In the genomic region with DNA sequence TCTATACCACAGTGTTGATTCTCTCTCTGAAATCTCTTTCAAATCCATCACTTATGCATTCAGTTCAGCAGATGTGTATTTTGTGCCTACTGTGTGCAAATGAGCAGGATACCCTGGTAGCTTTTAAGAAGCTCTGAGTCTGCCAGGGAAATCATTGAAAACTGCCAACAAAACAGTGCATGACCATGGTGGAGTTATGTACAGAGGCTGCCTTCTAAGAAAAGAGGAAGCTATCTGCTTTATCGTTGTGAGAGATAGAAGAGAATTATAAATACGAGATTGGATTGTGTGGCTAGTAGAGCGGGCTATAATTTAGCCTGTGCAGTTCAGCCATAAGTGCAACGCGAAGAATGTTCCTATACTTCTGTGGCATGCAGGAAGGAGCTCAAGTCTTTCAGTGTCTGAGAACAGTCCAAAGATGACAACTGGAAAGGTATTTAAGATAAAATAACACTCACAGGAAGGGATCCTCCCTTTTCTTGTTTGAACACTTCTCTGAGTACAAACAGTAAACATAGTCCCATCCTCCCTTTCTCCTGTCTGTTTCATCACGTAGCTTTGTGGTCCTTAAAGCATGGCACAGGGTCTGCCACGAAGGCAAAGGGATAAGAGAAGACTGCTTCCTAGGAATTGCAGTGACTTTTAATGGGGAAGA, we compare ENCODE assay signal across 11 cellular contexts. TPM values are rescaled to one million over a fixed set of nuclear protein-coding genes. Genes with fewer than 3 reads are reported as not detected.
DNase-seq lines count a peak whose midpoint lies in the region; ATAC-seq, FAIRE-seq and TF ChIP-seq lines count a peak whose summit lies in the region.
"Had no signal": no experiment of that assay in that cellular context is flagged by ENCODE, and none has a peak within 500 bp of the region (broad histone marks: within the 10 kb centered on the region; RNA-seq: fewer than 3 reads in every experiment).

No MANE protein-coding gene starts in this region.

- H3K4me2 ChIP-seq in Loucy (ENCODE audit: low read depth, low read length, poor library complexity, severe bottlenecking), result peak overlapping the region; percentile 97

- H3K4me1 ChIP-seq in CD4-positive, CD25-positive, alpha-beta regulatory T cell (ENCODE audit: control insufficient read depth, insufficient read depth, low read length, poor library complexity, severe bottlenecking), result peaks cover 66% of the 10 kb centered on the region
- H3K4me1 ChIP-seq in Loucy (ENCODE audit: insufficient read depth, low read length, poor library complexity, severe bottlenecking) (peaks cover 49% of the 10 kb centered on the region), prostate gland (replicated peaks) (peaks cover 5% of the 10 kb centered on the region), kidney (ENCODE audit: control insufficient read depth in 1 of 2, insufficient read depth in 1 of 2, low read depth in 1 of 2, low read length in 2 of 2) (peaks cover 14 to 18% of the 10 kb centered on the region in 2 donors)
- H3K4me1 ChIP-seq in naive thymus-derived CD4-positive, alpha-beta T cell (ENCODE audit: control insufficient read depth in 2 of 2, insufficient read depth in 2 of 2, low read length in 2 of 2), result peaks cover 34 to 60% of the 10 kb centered on the region in 2 donors

- intact Hi-C loops in naive thymus-derived CD4-positive, alpha-beta T cell (cut with micrococcal nuclease), result loop anchor here (5.0 to 10.0 kb wide), 3 partner anchors 107 to 518 kb away; partner anchors contain the start of genes SLC11A2 (in 2 of the 2) and LARP4 (in 1 of the 2)
- intact Hi-C loops in prostate gland (cut with DNase I) (loop anchor here (5.0 to 10.0 kb wide), 3 partner anchors 66 to 478 kb away; no protein-coding TSS in a partner anchor), kidney (cut with DNase I) (no loop called here)

- H3K4me1 Mint-ChIP-seq in CD4-positive, CD25-positive, alpha-beta regulatory T cell, result peaks cover 34 to 79% (median 56%) of the 10 kb centered on the region in 4 donors
- peaks cover 67% of the 10 kb centered on the region for H3K4me1 Mint-ChIP-seq in activated naive CD8-positive, alpha-beta T cell (ENCODE audit: low read depth)
- H3K4me1 Mint-ChIP-seq in naive thymus-derived CD4-positive, alpha-beta T cell, result peaks cover 43 to 78% (median 69%) of the 10 kb centered on the region in 7 donors

- H3K36me3 ChIP-seq in CD4-positive, CD25-positive, alpha-beta regulatory T cell (ENCODE audit: control insufficient read depth, insufficient read depth, low read length), result no peaks in the 10 kb centered on the region
- H3K36me3 ChIP-seq in Loucy (ENCODE audit: insufficient read depth, low read length) (no peaks in the 10 kb centered on the region), prostate gland (no peaks in the 10 kb centered on the region), kidney (ENCODE audit: control insufficient read depth in 1 of 2, insufficient read depth in 2 of 2, low read length in 2 of 2) (no peaks in the 10 kb centered on the region)
- H3K36me3 ChIP-seq in naive thymus-derived CD4-positive, alpha-beta T cell (ENCODE audit: control insufficient read depth in 2 of 3, insufficient read depth in 3 of 3, low read length in 3 of 3), result peaks cover 0 to 7% (median 0%) of the 10 kb centered on the region in 3 experiments
- H3K36me3 ChIP-seq: left lung had no signal

- H3K9me3 ChIP-seq in CD4-positive, CD25-positive, alpha-beta regulatory T cell (ENCODE audit: control insufficient read depth in 2 of 2, low read length in 2 of 2), result no peaks in the 10 kb centered on the region
- H3K9me3 ChIP-seq in Loucy (ENCODE audit: insufficient read depth, low read depth, low read length) (no peaks in the 10 kb centered on the region), prostate gland (no peaks in the 10 kb centered on the region), kidney (ENCODE audit: control insufficient read depth in 1 of 2, low read length in 2 of 2) (no peaks in the 10 kb centered on the region)
- no peaks in the 10 kb centered on the region for H3K9me3 ChIP-seq in naive thymus-derived CD4-positive, alpha-beta T cell (ENCODE audit: control insufficient read depth in 2 of 3, low read length in 3 of 3)
- H3K9me3 ChIP-seq: left lung had no signal

- peak overlapping the region; percentile 95 for H3K4me3 ChIP-seq in CD4-positive, CD25-positive, alpha-beta regulatory T cell (ENCODE audit: low read depth, low read length)
- H3K4me3 ChIP-seq in Loucy (ENCODE audit: low read length, poor library complexity, severe bottlenecking), result peak overlapping the region; percentile 85
- no peak overlapping the region for H3K4me3 ChIP-seq in naive thymus-derived CD4-positive, alpha-beta T cell (ENCODE audit: low read length)
- H3K4me3 ChIP-seq in prostate gland, result no peak overlapping the region
- no peak overlapping the region for H3K4me3 ChIP-seq in kidney (ENCODE audit: low read length in 2 of 2)
- H3K4me3 ChIP-seq: left lung had no signal

- DNase-seq in CD4-positive, CD25-positive, alpha-beta regulatory T cell, result peak in 1 of 3 donors; percentile 53
- no peak for DNase-seq in naive thymus-derived CD4-positive, alpha-beta T cell
- DNase-seq in prostate gland (ENCODE audit: low spot score), result no peak
- DNase-seq in kidney, result no peak
- DNase-seq: left lung, posterior cingulate gyrus, SHP77 treated with DMSO at 0.1 percent for 48 hours had no signal

- peaks cover 7% of the 10 kb centered on the region for H3K36me3 Mint-ChIP-seq in CD4-positive, CD25-positive, alpha-beta regulatory T cell
- H3K36me3 Mint-ChIP-seq in activated naive CD8-positive, alpha-beta T cell, result no peaks in the 10 kb centered on the region
- H3K36me3 Mint-ChIP-seq in naive thymus-derived CD4-positive, alpha-beta T cell, result peaks cover 0 to 16% (median 0%) of the 10 kb centered on the region in 5 donors

- ATAC-seq in CD4-positive, CD25-positive, alpha-beta regulatory T cell (ENCODE audit: low read depth in 2 of 2), result no peak
- ATAC-seq in naive thymus-derived CD4-positive, alpha-beta T cell, result no peak
- ATAC-seq in GM21619 (IDR thresholded peaks at IDR 0.05; ENCODE audit: unreplicated experiment), result no peak
- no peak for ATAC-seq in GM21576 (IDR thresholded peaks at IDR 0.05; ENCODE audit: unreplicated experiment)
- ATAC-seq: left lung had no signal

- 51% methylated on average over 7 of the region's 7 CpGs for WGBS in prostate gland

- no peaks in the 10 kb centered on the region for H3K9me2 ChIP-seq in Loucy (replicated peaks; ENCODE audit: low read depth, low read length)

- H4K20me1 ChIP-seq in Loucy (ENCODE audit: insufficient read depth, low read length, poor library complexity, severe bottlenecking), result peaks cover 39% of the 10 kb centered on the region

- H3K79me2 ChIP-seq in Loucy (ENCODE audit: insufficient read depth, low read length), result peaks cover 93% of the 10 kb centered on the region

- H3K27ac ChIP-seq in CD4-positive, CD25-positive, alpha-beta regulatory T cell (ENCODE audit: insufficient read depth, low read length, poor library complexity, severe bottlenecking), result peak overlapping the region; percentile 85
- peak overlapping the region; percentile 93 for H3K27ac ChIP-seq in naive thymus-derived CD4-positive, alpha-beta T cell (ENCODE audit: low read depth, low read length)
- H3K27ac ChIP-seq in prostate gland (no peak overlapping the region), kidney (ENCODE audit: low read depth in 2 of 2, low read length in 2 of 2) (peak overlapping the region in 1 of 2 donors; percentile 38)
- H3K27ac ChIP-seq: left lung had no signal

- CTCF ChIA-PET in naive thymus-derived CD4-positive, alpha-beta T cell (lab: Charles Lee), result interaction anchor here (0.6 to 2.4 kb wide), 7 partner anchors 9 to 342 kb away, joined by 3 to 6 read pairs (median 3); partner anchors contain the start of gene CERS5

- TF ChIP-seq POLR2A in prostate gland (IDR thresholded peaks at IDR 0.05), result no peak

- TF ChIP-seq CTCF in Loucy (conservative IDR thresholded peaks at IDR 0.05; ENCODE audit: low read length) (no peak), prostate gland (IDR thresholded peaks at IDR 0.05) (no peak), kidney (IDR thresholded peaks at IDR 0.05; ENCODE audit: borderline replicate concordance, extremely low read depth, insufficient read depth) (no peak)

- H3K27me3 Mint-ChIP-seq in CD4-positive, CD25-positive, alpha-beta regulatory T cell, result no peaks in the 10 kb centered on the region
- H3K27me3 Mint-ChIP-seq in activated naive CD8-positive, alpha-beta T cell, result no peaks in the 10 kb centered on the region
- H3K27me3 Mint-ChIP-seq in naive thymus-derived CD4-positive, alpha-beta T cell, result no peaks in the 10 kb centered on the region

- POLR2A ChIA-PET in naive thymus-derived CD4-positive, alpha-beta T cell (lab: Charles Lee), result interaction anchor here (0.5 to 7.6 kb wide), 13 partner anchors 11 to 1466 kb away, joined by 3 to 84 read pairs (median 4); no protein-coding TSS in a partner anchor

- FAIRE-seq in kidney (lab: Jason Lieb, UNC), result no peak

- peak overlapping the region; percentile 88 to 99 (median 98) for H3K4me3 Mint-ChIP-seq in CD4-positive, CD25-positive, alpha-beta regulatory T cell
- H3K4me3 Mint-ChIP-seq in activated naive CD8-positive, alpha-beta T cell, result peak overlapping the region; percentile 97
- H3K4me3 Mint-ChIP-seq in naive thymus-derived CD4-positive, alpha-beta T cell, result peak overlapping the region; percentile 89 to 99 (median 97)

- H3K27me3 ChIP-seq in CD4-positive, CD25-positive, alpha-beta regulatory T cell (ENCODE audit: control insufficient read depth, insufficient read depth, low read length), result no peaks in the 10 kb centered on the region
- H3K27me3 ChIP-seq in Loucy (ENCODE audit: insufficient read depth, low read length, poor library complexity, severe bottlenecking), result no peaks in the 10 kb centered on the region
- no peaks in the 10 kb centered on the region for H3K27me3 ChIP-seq in naive thymus-derived CD4-positive, alpha-beta T cell (ENCODE audit: control insufficient read depth in 2 of 2, insufficient read depth in 2 of 2, low read length in 2 of 2)
- H3K27me3 ChIP-seq in prostate gland (replicated peaks; ENCODE audit: insufficient read depth), result no peaks in the 10 kb centered on the region
- H3K27me3 ChIP-seq: left lung had no signal

- no peak overlapping the region for H2AFZ ChIP-seq in Loucy (ENCODE audit: low read length)

- peak overlapping the region; percentile 87 to 96 (median 93) for H3K27ac Mint-ChIP-seq in CD4-positive, CD25-positive, alpha-beta regulatory T cell
- peak overlapping the region; percentile 94 for H3K27ac Mint-ChIP-seq in activated naive CD8-positive, alpha-beta T cell
- H3K27ac Mint-ChIP-seq in naive thymus-derived CD4-positive, alpha-beta T cell, result peak overlapping the region; percentile 81 to 97 (median 94)

- H3F3A ChIP-seq in Loucy (ENCODE audit: low read depth), result no peaks in the 10 kb centered on the region

- H3K9ac ChIP-seq in Loucy (ENCODE audit: low read depth, low read length, poor library complexity, severe bottlenecking), result peak overlapping the region; percentile 46
- H3K9ac ChIP-seq in kidney (ENCODE audit: low read length in 2 of 2), result no peak overlapping the region

- H3K9me3 Mint-ChIP-seq in CD4-positive, CD25-positive, alpha-beta regulatory T cell, result peaks cover 0 to 3% (median 0%) of the 10 kb centered on the region in 7 donors
- no peaks in the 10 kb centered on the region for H3K9me3 Mint-ChIP-seq in activated naive CD8-positive, alpha-beta T cell (ENCODE audit: low read depth)
- no peaks in the 10 kb centered on the region for H3K9me3 Mint-ChIP-seq in naive thymus-derived CD4-positive, alpha-beta T cell

RNA-seq across cellular contexts. Expression of gene DIP2B, which starts 4.4 kb away (rescaled TPM):
- total RNA-seq in CD4-positive, CD25-positive, alpha-beta regulatory T cell, result 47.5 TPM
- polyA plus RNA-seq in CD4-positive, CD25-positive, alpha-beta regulatory T cell, result 10 to 100 TPM; 12.2 to 19.0 (median 14.8) TPM
- total RNA-seq in naive thymus-derived CD4-positive, alpha-beta T cell, result 10 to 100 TPM; 34.1 to 41.8 (median 39.9) TPM
- polyA plus RNA-seq in naive thymus-derived CD4-positive, alpha-beta T cell, result 10 to 100 TPM; 10.0 to 23.5 TPM
- total RNA-seq in prostate gland (10 to 100 TPM; 23.2 to 56.3 TPM), kidney (23.3 TPM)
- polyA plus RNA-seq in kidney (ENCODE audit: insufficient read depth, low read depth, low replicate concordance), result 4.6 TPM

Comparison
In these comparisons a context has a peak if more than half of its experiments do, and no peak if none do; other contexts are left out.
1. H3K27ac ChIP-seq: peak in CD4-positive, CD25-positive, alpha-beta regulatory T cell (single experiment) and naive thymus-derived CD4-positive, alpha-beta T cell (single experiment); none in prostate gland (0 of 2).
2. H3K4me3 ChIP-seq: peak in CD4-positive, CD25-positive, alpha-beta regulatory T cell (single experiment) and Loucy (single experiment); none in naive thymus-derived CD4-positive, alpha-beta T cell (single experiment), prostate gland (0 of 2) and kidney (0 of 2).
3. Peak in every context shown above with its lines, with median percentiles within 50 percentile points of each other: H3K27ac Mint-ChIP-seq and H3K4me3 Mint-ChIP-seq.